7 cellular contexts compared by ENCODE assay signal in genomic region chr15:58066042-58066867, GRCh38. TPM values are rescaled to one million over a fixed set of nuclear protein-coding genes. Genes with fewer than 3 reads are reported as not detected.
DNase-seq lines count a peak whose midpoint lies in the region; ATAC-seq and TF ChIP-seq lines count a peak whose summit lies in the region.

No MANE protein-coding gene starts in this region.

- no peak for TF ChIP-seq EP300 in stomach (IDR thresholded peaks at IDR 0.05)

- DNase-seq in GM13976 (ENCODE audit: low spot score) (peak; percentile 67), NCI-H128 (lab: John Stamatoyannopoulos, UW; ENCODE audit: unreplicated experiment) (peak; percentile 7), fibroblast of the conjunctiva (ENCODE audit: low read depth) (peak; percentile 16), naive B cell (peak; percentile 25), stomach (peak; percentile 70)
- peak; percentile 72 to 75 for DNase-seq in activated T-cell treated with anti-CD3 and anti-CD28 coated beads, Interleukin-2, amount 50 U/mL, for 48 hours

- H3K27ac Mint-ChIP-seq in naive B cell: peak overlapping the region in 2 of 6 donors; percentile 47 to 90

- H3K27me3 Mint-ChIP-seq in naive B cell: peaks cover 50 to 73% (median 61%) of the 10 kb centered on the region in 3 donors

- ATAC-seq in naive B cell (ENCODE audit: low read depth in 2 of 2) (peak; percentile 66 to 73), HG02571 (IDR thresholded peaks at IDR 0.05; ENCODE audit: unreplicated experiment) (no peak)

- peaks cover 11 to 20% (median 14%) of the 10 kb centered on the region in 4 donors for H3K4me1 ChIP-seq in stomach

- no peaks in the 10 kb centered on the region for H3K9me3 ChIP-seq in stomach

- H3K27me3 ChIP-seq in stomach: peaks cover 15 to 81% (median 42%) of the 10 kb centered on the region in 3 donors

- peaks cover 0 to 14% (median 0%) of the 10 kb centered on the region in 7 donors for H3K9me3 Mint-ChIP-seq in naive B cell

- in situ Hi-C loops in GM13976 (cut with MboI; ENCODE audit: low sequenced_read_pairs, unreplicated experiment): no loop called here

- H3K27ac ChIP-seq in stomach: peak overlapping the region in 1 of 5 donors; percentile 13

- H3K4me3 ChIP-seq in stomach: peak overlapping the region; percentile 43 to 62 (median 54)

- intact Hi-C loops in stomach (cut with DNase I; ENCODE audit: low total_unique reads): no loop called here

- 7 to 19% (median 8%) methylated on average over 17 to 59 of the region's 59 CpGs for WGBS in stomach, 5 donors

- TF ChIP-seq POLR2A in stomach (IDR thresholded peaks at IDR 0.05): no peak

- peak overlapping the region; percentile 64 to 87 (median 81) for H3K4me3 Mint-ChIP-seq in naive B cell

- no peaks in the 10 kb centered on the region for H3K36me3 ChIP-seq in stomach

- TF ChIP-seq CTCF in GM13976 (IDR thresholded peaks at IDR 0.05; ENCODE audit: borderline replicate concordance, control extremely low read depth, extremely low read depth, insufficient read depth, missing control alignments) (peak; percentile 85), stomach (IDR thresholded peaks at IDR 0.05) (peak in 5 of 7 experiments; percentile 55 to 80 (median 69))

- H3K4me1 Mint-ChIP-seq in naive B cell: peaks cover 6 to 11% (median 6%) of the 10 kb centered on the region in 3 donors

- peaks cover 0 to 8% of the 10 kb centered on the region in 2 donors for H3K36me3 Mint-ChIP-seq in naive B cell

RNA-seq across cellular contexts. Expression of gene ALDH1A2, which starts 0.7 kb away (rescaled TPM):
- polyA plus RNA-seq in naive B cell (ENCODE audit: low read depth in 6 of 6): not detected
- total RNA-seq in stomach: 1 to 10 TPM in 2 of 5 donors, under 1 TPM in 1, not detected in 2; 0.45 to 4.4 (median 1.8) TPM
- 1 to 10 TPM in 1 of 3 donors, under 1 TPM in 2; 0.15 to 3.5 (median 0.25) TPM for polyA plus RNA-seq in stomach

Comparison
In these comparisons a context has a peak if more than half of its experiments do, and no peak if none do; other contexts are left out.
1. DNase-seq: peak in every context shown above with its lines; median percentile 74 in activated T-cell treated with anti-CD3 and anti-CD28 coated beads, Interleukin-2, amount 50 U/mL, for 48 hours; 70 in stomach; 67 in GM13976; 25 in naive B cell; 16 in fibroblast of the conjunctiva; 7 in NCI-H128.